In the genomic region with DNA sequence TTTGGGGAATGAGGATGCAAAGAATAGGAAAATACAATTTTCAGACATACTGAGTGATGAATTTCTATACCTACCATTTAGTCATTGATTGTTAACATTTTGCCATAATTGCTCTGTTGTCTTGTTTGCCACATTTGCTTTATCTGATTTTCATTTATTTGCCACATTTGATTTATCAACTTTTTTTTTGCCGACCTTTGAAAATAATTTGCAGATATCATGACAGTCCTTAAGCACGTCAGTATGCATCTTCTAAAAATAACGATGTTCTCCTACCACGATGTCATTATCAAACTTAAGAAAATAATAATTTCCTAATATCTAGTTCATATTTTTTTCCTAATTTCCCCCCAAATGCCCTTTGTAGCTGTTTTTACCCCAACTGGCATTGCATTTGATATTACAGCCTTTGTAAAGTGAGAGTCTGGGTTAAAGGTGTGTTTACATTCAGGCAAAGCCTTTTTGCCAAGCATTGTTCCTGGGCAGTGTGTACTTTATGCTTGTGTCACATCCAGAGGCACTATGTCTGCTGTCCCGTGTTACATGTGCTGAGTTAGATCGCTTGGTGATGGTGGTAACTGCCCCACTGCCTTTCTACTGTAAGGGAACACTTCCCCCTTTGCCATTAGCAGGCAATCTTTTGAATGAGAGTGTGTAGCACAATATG, we compare ENCODE assay signal across 1 cellular context.
A peak's percentile ranks its signal among the peaks of the same experiment; 100 is the strongest.
TF ChIP-seq lines count a peak whose summit lies in the region.

No MANE protein-coding gene starts in this region.

TF ChIP-seq in HepG2, 621 proteins besides CTCF, POLR2A, EP300 and RAD21 (continued from another document):
- TF ChIP-seq HOXA5 (CRISPR knock-in tag; IDR thresholded peaks at IDR 0.05) (no peak), NR2F1 (CRISPR knock-in tag; IDR thresholded peaks at IDR 0.05) (peak; percentile 57; a peak in 2 of 4 replicates), ZNF431 (CRISPR knock-in tag; IDR thresholded peaks at IDR 0.05; ENCODE audit: borderline replicate concordance, low read depth) (no peak), SOX5 (CRISPR knock-in tag; IDR thresholded peaks at IDR 0.05; ENCODE audit: borderline replicate concordance) (peak; percentile 89; the same call in 1 of the 2 replicates), HOXA7 (CRISPR knock-in tag; IDR thresholded peaks at IDR 0.05) (no peak), SIN3B (IDR thresholded peaks at IDR 0.05; ENCODE audit: low read length) (no peak), ZNF33B (CRISPR knock-in tag; IDR thresholded peaks at IDR 0.05) (no peak), MBNL3 (CRISPR knock-in tag; conservative IDR thresholded peaks at IDR 0.05) (no peak), ZNF773 (CRISPR knock-in tag; IDR thresholded peaks at IDR 0.05; ENCODE audit: borderline replicate concordance) (no peak)
- TF ChIP-seq, protein P1, sequence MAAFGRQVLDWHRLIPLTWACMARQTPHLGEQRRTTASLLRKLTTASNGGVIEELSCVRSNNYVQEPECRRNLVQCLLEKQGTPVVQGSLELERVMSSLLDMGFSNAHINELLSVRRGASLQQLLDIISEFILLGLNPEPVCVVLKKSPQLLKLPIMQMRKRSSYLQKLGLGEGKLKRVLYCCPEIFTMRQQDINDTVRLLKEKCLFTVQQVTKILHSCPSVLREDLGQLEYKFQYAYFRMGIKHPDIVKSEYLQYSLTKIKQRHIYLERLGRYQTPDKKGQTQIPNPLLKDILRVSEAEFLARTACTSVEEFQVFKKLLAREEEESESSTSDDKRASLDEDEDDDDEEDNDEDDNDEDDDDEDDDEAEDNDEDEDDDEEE (CRISPR knock-in tag; IDR thresholded peaks at IDR 0.05), result no peak
- TF ChIP-seq, protein P2, sequence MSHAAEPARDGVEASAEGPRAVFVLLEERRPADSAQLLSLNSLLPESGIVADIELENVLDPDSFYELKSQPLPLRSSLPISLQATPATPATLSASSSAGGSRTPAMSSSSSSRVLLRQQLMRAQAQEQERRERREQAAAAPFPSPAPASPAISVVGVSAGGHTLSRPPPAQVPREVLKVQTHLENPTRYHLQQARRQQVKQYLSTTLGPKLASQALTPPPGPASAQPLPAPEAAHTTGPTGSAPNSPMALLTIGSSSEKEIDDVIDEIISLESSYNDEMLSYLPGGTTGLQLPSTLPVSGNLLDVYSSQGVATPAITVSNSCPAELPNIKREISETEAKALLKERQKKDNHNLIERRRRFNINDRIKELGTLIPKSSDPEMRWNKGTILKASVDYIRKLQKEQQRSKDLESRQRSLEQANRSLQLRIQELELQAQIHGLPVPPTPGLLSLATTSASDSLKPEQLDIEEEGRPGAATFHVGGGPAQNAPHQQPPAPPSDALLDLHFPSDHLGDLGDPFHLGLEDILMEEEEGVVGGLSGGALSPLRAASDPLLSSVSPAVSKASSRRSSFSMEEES (CRISPR knock-in tag; IDR thresholded peaks at IDR 0.05), result no peak
